Comparison of ENCODE assay signal across 1 cellular context in genomic region chr5:174741352-174741751, GRCh38.
TF ChIP-seq lines count a peak whose summit lies in the region.

No MANE protein-coding gene starts in this region.

TF ChIP-seq in IMR-90, 13 proteins besides CTCF, POLR2A, EP300 and RAD21 (continued from another document):
- no peak for TF ChIP-seq ELK1 (IDR thresholded peaks at IDR 0.05; ENCODE audit: borderline replicate concordance, low read depth, low read length)
- no peak for TF ChIP-seq RCOR1 (IDR thresholded peaks at IDR 0.05; ENCODE audit: insufficient replicate concordance, low read length)
- no peak for TF ChIP-seq RFX5 (IDR thresholded peaks at IDR 0.05; ENCODE audit: low read depth, low read length)
- no peak for TF ChIP-seq CEBPB (IDR thresholded peaks at IDR 0.05; ENCODE audit: low read depth, low read length)
